In the genomic region with DNA sequence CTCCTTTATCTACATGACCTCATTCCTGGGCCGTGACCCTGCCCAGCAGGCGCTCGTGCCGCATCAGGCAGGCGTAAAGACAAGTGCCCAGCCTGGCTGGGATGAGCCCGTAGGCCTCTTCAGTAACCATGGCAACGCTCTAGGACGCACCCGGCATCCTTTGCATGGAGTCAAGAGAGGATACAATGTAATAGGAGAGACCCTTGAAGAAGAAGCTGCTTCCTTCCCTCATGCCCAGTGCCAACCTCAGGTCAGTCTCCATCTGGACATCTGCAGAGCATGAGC, we compare ENCODE assay signal across 15 cellular contexts. TPM values are rescaled to one million over a fixed set of nuclear protein-coding genes. Genes with fewer than 3 reads are reported as not detected.
DNase-seq lines count a peak whose midpoint lies in the region; ATAC-seq, FAIRE-seq and TF ChIP-seq lines count a peak whose summit lies in the region.
"Had no signal": no experiment of that assay in that cellular context is flagged by ENCODE, and none has a peak within 500 bp of the region (broad histone marks: within the 10 kb centered on the region; RNA-seq: fewer than 3 reads in every experiment).

No MANE protein-coding gene starts in this region.

- RAD21 ChIA-PET in GM12878 (lab: Charles Lee; ENCODE audit: unreplicated experiment), result no interaction called here

- H3K27ac Mint-ChIP-seq in natural killer cell, result peak overlapping the region; percentile 78 to 80
- H3K27ac Mint-ChIP-seq in natural killer cell treated with Interleukin-12 subunit alpha and Interleukin-12 subunit beta and Interleukin-15 and Interleukin-18, amount 100 ng/mL, for 72 hours, result no peak overlapping the region
- H3K27ac Mint-ChIP-seq in stimulated activated effector memory CD8-positive, alpha-beta T cell treated with anti-CD3 and anti-CD28 coated beads, Interleukin-12 subunit alpha, Interleukin-12 subunit beta, amount 100 ng/mL, for 72 hours, result no peak overlapping the region
- H3K27ac Mint-ChIP-seq: dendritic cell treated with granulocyte-macrophage colony-stimulating factor and Interleukin-4, amounts not matched to agents 40 ng/mL and 50 ng/mL, for 4 days had no signal

- peak overlapping the region; percentile 64 for H3K4me3 Mint-ChIP-seq in natural killer cell
- no peak overlapping the region for H3K4me3 Mint-ChIP-seq in natural killer cell treated with Interleukin-12 subunit alpha and Interleukin-12 subunit beta and Interleukin-15 and Interleukin-18, amount 100 ng/mL, for 72 hours
- no peak overlapping the region for H3K4me3 Mint-ChIP-seq in stimulated activated effector memory CD8-positive, alpha-beta T cell treated with anti-CD3 and anti-CD28 coated beads, Interleukin-12 subunit alpha, Interleukin-12 subunit beta, amount 100 ng/mL, for 72 hours
- H3K4me3 Mint-ChIP-seq: dendritic cell treated with granulocyte-macrophage colony-stimulating factor and Interleukin-4, amounts not matched to agents 40 ng/mL and 50 ng/mL, for 4 days had no signal

- H3K9me3 Mint-ChIP-seq in natural killer cell, result peaks cover 0 to 2% of the 10 kb centered on the region in 2 donors
- no peaks in the 10 kb centered on the region for H3K9me3 Mint-ChIP-seq in natural killer cell treated with Interleukin-12 subunit alpha and Interleukin-12 subunit beta and Interleukin-15 and Interleukin-18, amount 100 ng/mL, for 72 hours
- H3K9me3 Mint-ChIP-seq in stimulated activated effector memory CD8-positive, alpha-beta T cell treated with anti-CD3 and anti-CD28 coated beads, Interleukin-12 subunit alpha, Interleukin-12 subunit beta, amount 100 ng/mL, for 72 hours, result no peaks in the 10 kb centered on the region

- intact Hi-C loops in natural killer cell (cut with micrococcal nuclease) (no loop called here), GM12878 (cut with micrococcal nuclease; ENCODE audit: unreplicated experiment) (no loop called here)

- no peaks in the 10 kb centered on the region for H3K79me2 ChIP-seq in GM12878 (ENCODE audit: control insufficient read depth, insufficient read depth, low read length)
- H3K79me2 ChIP-seq: hepatocyte had no signal

- WGBS in GM12878 (ENCODE audit: insufficient coverage, insufficient replicate concordance, low lambda C conversion rate, missing lambda C conversion rate), result 83% methylated on average over 9 of the region's 9 CpGs

- H3K4me3 ChIP-seq in GM12878, result no peak overlapping the region
- H3K4me3 ChIP-seq: hepatocyte, prostate gland, thoracic aorta had no signal

- H3K4me1 ChIP-seq in GM12878 (ENCODE audit: control insufficient read depth, insufficient read depth, low read length), result no peaks in the 10 kb centered on the region; the same call in 1 of the 2 replicates
- H3K4me1 ChIP-seq: prostate gland had no signal

- H3K9ac ChIP-seq in GM12878 (ENCODE audit: control insufficient read depth, insufficient read depth, low read length), result no peak overlapping the region

- TF ChIP-seq CTCF in natural killer cell (IDR thresholded peaks at IDR 0.05) (no peak), GM12878 (IDR thresholded peaks at IDR 0.05 in 2 of 3, conservative IDR thresholded peaks at IDR 0.05 in 1 of 3; ENCODE audit: control insufficient read depth in 2 of 3, extremely low read depth in 1 of 3, insufficient read depth in 1 of 3, low read depth in 3 of 3, low read length in 3 of 3) (no peak)

- no peak for TF ChIP-seq RAD21 in GM12878 (IDR thresholded peaks at IDR 0.05; ENCODE audit: insufficient read depth, low read depth, low read length)

- no peaks in the 10 kb centered on the region for H4K20me1 ChIP-seq in GM12878 (ENCODE audit: control insufficient read depth, insufficient read depth)

- SMC1A ChIA-PET in GM12878 (lab: Charles Lee; ENCODE audit: uncharacterized antibody, unreplicated experiment), result no interaction called here

- no peak for TF ChIP-seq EP300 in GM12878 (IDR thresholded peaks at IDR 0.05; ENCODE audit: borderline replicate concordance in 1 of 2, control insufficient read depth in 1 of 2, low read depth in 2 of 2, low read length in 2 of 2)

- H3K36me3 ChIP-seq in GM12878 (ENCODE audit: control insufficient read depth in 2 of 2, insufficient read depth in 2 of 2, low read length in 1 of 2), result no peaks in the 10 kb centered on the region
- H3K36me3 ChIP-seq: prostate gland, thoracic aorta had no signal

- H3K4me1 Mint-ChIP-seq in natural killer cell, result peaks cover 7 to 28% of the 10 kb centered on the region in 2 donors
- peaks cover 5 to 13% of the 10 kb centered on the region in 2 donors for H3K4me1 Mint-ChIP-seq in natural killer cell treated with Interleukin-12 subunit alpha and Interleukin-12 subunit beta and Interleukin-15 and Interleukin-18, amount 100 ng/mL, for 72 hours (ENCODE audit: low read depth in 2 of 2)
- peaks cover 30% of the 10 kb centered on the region for H3K4me1 Mint-ChIP-seq in stimulated activated effector memory CD8-positive, alpha-beta T cell treated with anti-CD3 and anti-CD28 coated beads, Interleukin-12 subunit alpha, Interleukin-12 subunit beta, amount 100 ng/mL, for 72 hours

- in situ Hi-C loops in GM12878 (cut with MboI), result no loop called here

- no TSS peak for BruUV-seq in GM12878 (replicated peaks; lab: Mats Ljungman, UMichigan)

- H3K27me3 Mint-ChIP-seq in natural killer cell (ENCODE audit: low read depth in 2 of 2), result peaks cover 9 to 11% of the 10 kb centered on the region in 2 donors
- H3K27me3 Mint-ChIP-seq in natural killer cell treated with Interleukin-12 subunit alpha and Interleukin-12 subunit beta and Interleukin-15 and Interleukin-18, amount 100 ng/mL, for 72 hours, result peaks cover 0 to 3% of the 10 kb centered on the region in 2 donors

- FAIRE-seq in GM12878 (lab: Jason Lieb, UNC), result no peak

- H3K36me3 Mint-ChIP-seq in natural killer cell, result no peaks in the 10 kb centered on the region
- no peaks in the 10 kb centered on the region for H3K36me3 Mint-ChIP-seq in natural killer cell treated with Interleukin-12 subunit alpha and Interleukin-12 subunit beta and Interleukin-15 and Interleukin-18, amount 100 ng/mL, for 72 hours
- H3K36me3 Mint-ChIP-seq in stimulated activated effector memory CD8-positive, alpha-beta T cell treated with anti-CD3 and anti-CD28 coated beads, Interleukin-12 subunit alpha, Interleukin-12 subunit beta, amount 100 ng/mL, for 72 hours, result peaks cover 9% of the 10 kb centered on the region
- H3K36me3 Mint-ChIP-seq: CD14-positive monocyte had no signal

- POLR2A ChIA-PET in GM12878 (lab: Charles Lee), result no interaction called here

- no peak overlapping the region for H3K27ac ChIP-seq in GM12878 (ENCODE audit: control insufficient read depth, insufficient read depth)
- H3K27ac ChIP-seq: hepatocyte, prostate gland, RWPE1, thoracic aorta had no signal

- H3K27me3 ChIP-seq in GM12878 (replicated peaks in 1 of 2; ENCODE audit: control insufficient read depth in 2 of 2, insufficient read depth in 2 of 2, low read length in 1 of 2), result no peaks in the 10 kb centered on the region
- H3K27me3 ChIP-seq: hepatocyte had no signal

- CTCF ChIA-PET in GM12878 (lab: Yijun Ruan, JAX), result no interaction called here

- peaks cover 10% of the 10 kb centered on the region; the same call in 1 of the 3 replicates for H3K9me3 ChIP-seq in GM12878 (replicated peaks; ENCODE audit: control insufficient read depth, insufficient read depth, low read length)
- H3K9me3 ChIP-seq: prostate gland had no signal

- H3K4me2 ChIP-seq in GM12878 (ENCODE audit: control insufficient read depth, insufficient read depth), result no peak overlapping the region
- H3K4me2 ChIP-seq: hepatocyte had no signal

- no peak for DNase-seq in natural killer cell
- DNase-seq in natural killer cell treated with Interleukin-12 subunit alpha and Interleukin-12 subunit beta and Interleukin-15 and Interleukin-18, amount 100 ng/mL, for 72 hours (ENCODE audit: low spot score), result no peak
- DNase-seq in NCI-H1092 (lab: John Stamatoyannopoulos, UW), result peak; percentile 57
- DNase-seq in GM12878 (ENCODE audit: low read depth, low spot score), result no peak
- DNase-seq in stimulated activated effector memory CD8-positive, alpha-beta T cell treated with anti-CD3 and anti-CD28 coated beads, Interleukin-12 subunit alpha, Interleukin-12 subunit beta, amount 100 ng/mL, for 72 hours (ENCODE audit: low spot score in 2 of 2), result no peak
- DNase-seq: NCI-H69 had no signal

- no peak for TF ChIP-seq POLR2A in GM12878 (IDR thresholded peaks at IDR 0.05; ENCODE audit: low read depth, low read length)

- ATAC-seq in natural killer cell (no peak), GM12878 (no peak), GM21526 (IDR thresholded peaks at IDR 0.05; ENCODE audit: low FRiP score, unreplicated experiment) (no peak), HG03039 (IDR thresholded peaks at IDR 0.05; ENCODE audit: unreplicated experiment) (no peak)
- no peak for ATAC-seq in natural killer cell treated with Interleukin-12 subunit alpha and Interleukin-12 subunit beta and Interleukin-15 and Interleukin-18, amount 100 ng/mL, for 72 hours
- no peak for ATAC-seq in stimulated activated effector memory CD8-positive, alpha-beta T cell treated with anti-CD3 and anti-CD28 coated beads, Interleukin-12 subunit alpha, Interleukin-12 subunit beta, amount 100 ng/mL, for 72 hours
- ATAC-seq: left colon had no signal

- no peak overlapping the region for H2AFZ ChIP-seq in GM12878 (ENCODE audit: control insufficient read depth, low read depth, low read length)
- H2AFZ ChIP-seq: hepatocyte had no signal

RNA-seq across cellular contexts. Expression of a gene that starts 5.0 kb away (rescaled TPM):
- total RNA-seq in natural killer cell (10 to 100 TPM; 41.1 to 56.2 (median 47.3) TPM), GM12878 (2014; rRNA removed) (18.0 and 18.9 TPM in 2 replicates), GM12878 (2014; rRNA removed; fragmentation: Illumina TruSeq; extraction: Trizol) (13.3 and 16.2 TPM in 2 replicates), GM12878 (2021) (34.3 and 34.9 TPM in 2 replicates)
- 10 to 100 TPM; 25.8 to 32.7 TPM for total RNA-seq in natural killer cell treated with Interleukin-12 subunit alpha and Interleukin-12 subunit beta and Interleukin-15 and Interleukin-18, amount 100 ng/mL, for 72 hours
- total RNA-seq in GM12878 (2013; cell fraction: nucleolus; rRNA removed), result 29.3 TPM in 2 replicates
- polyA plus RNA-seq in GM12878 (2011; ENCODE audit: low read depth), result 10.6 TPM
- polyA plus RNA-seq in GM12878 (2011; rRNA removed) (25.5 and 33.2 TPM in 2 replicates), GM12878 (2014; fragmentation: Illumina TruSeq; extraction: Trizol) (8.9 and 15.1 TPM in 2 replicates), GM12878 (2014; fragmentation: Nextera tagmentation; extraction: Ambion mirVana) (1 to 10 TPM in 1 of 2 experiments, under 1 TPM in 1; 0.56 to 1.8 TPM), GM12878 (2014; rRNA removed) (29.6 and 30.3 TPM in 2 replicates), GM12878 (2016; fragmentation: Nextera tagmentation; extraction: Ambion mirVana) (1 to 10 TPM in 1 of 2 experiments, under 1 TPM in 1; 0.79 to 1.4 TPM)
- 30.6 and 42.4 TPM in 2 replicates for polyA plus RNA-seq in GM12878 (2011; cell fraction: cytosol; rRNA removed)
- polyA plus RNA-seq in GM12878 (2011; cell fraction: nucleus; rRNA removed), result 49.4 and 55.9 TPM in 2 replicates
- polyA plus RNA-seq in GM12878 (2012), result 26.7 and 32.9 TPM in 2 replicates
- polyA minus RNA-seq in GM12878 (2011; rRNA and poly(A)+ RNA removed), result 25.7 and 36.1 TPM in 2 replicates
- polyA minus RNA-seq in GM12878 (2011; cell fraction: cytosol; rRNA and poly(A)+ RNA removed), result 15.6 and 16.8 TPM in 2 replicates
- 12.8 and 25.0 TPM in 2 replicates for polyA minus RNA-seq in GM12878 (2011; cell fraction: nucleus; rRNA and poly(A)+ RNA removed)

RNA-seq across cellular contexts. Expression of a gene that starts 25.9 kb away (rescaled TPM):
- total RNA-seq in natural killer cell (100 to 1,000 TPM; 154 to 177 (median 168) TPM), GM12878 (2014; rRNA removed) (323 and 324 TPM in 2 replicates), GM12878 (2014; rRNA removed; fragmentation: Illumina TruSeq; extraction: Trizol) (210 and 216 TPM in 2 replicates), GM12878 (2021) (348 and 359 TPM in 2 replicates)
- total RNA-seq in natural killer cell treated with Interleukin-12 subunit alpha and Interleukin-12 subunit beta and Interleukin-15 and Interleukin-18, amount 100 ng/mL, for 72 hours, result 100 to 1,000 TPM; 284 to 315 TPM
- total RNA-seq in GM12878 (2013; cell fraction: nucleolus; rRNA removed), result 59.7 and 68.2 TPM in 2 replicates
- 125 TPM for polyA plus RNA-seq in GM12878 (2011; ENCODE audit: low read depth)
- polyA plus RNA-seq in GM12878 (2011; rRNA removed) (273 and 397 TPM in 2 replicates), GM12878 (2014; fragmentation: Illumina TruSeq; extraction: Trizol) (131 and 219 TPM in 2 replicates), GM12878 (2014; fragmentation: Nextera tagmentation; extraction: Ambion mirVana) (100 to 1,000 TPM; 333 to 546 TPM), GM12878 (2014; rRNA removed) (369 and 389 TPM in 2 replicates), GM12878 (2016; fragmentation: Nextera tagmentation; extraction: Ambion mirVana) (100 to 1,000 TPM; 824 to 857 TPM)
- polyA plus RNA-seq in GM12878 (2011; cell fraction: cytosol; rRNA removed), result 444 and 554 TPM in 2 replicates
- polyA plus RNA-seq in GM12878 (2011; cell fraction: nucleus; rRNA removed), result 378 and 385 TPM in 2 replicates
- polyA plus RNA-seq in GM12878 (2012), result 199 and 211 TPM in 2 replicates
- 170 and 184 TPM in 2 replicates for polyA minus RNA-seq in GM12878 (2011; rRNA and poly(A)+ RNA removed)
- 58.0 and 86.2 TPM in 2 replicates for polyA minus RNA-seq in GM12878 (2011; cell fraction: cytosol; rRNA and poly(A)+ RNA removed)
- polyA minus RNA-seq in GM12878 (2011; cell fraction: nucleus; rRNA and poly(A)+ RNA removed), result 32.9 and 52.9 TPM in 2 replicates

RNA-seq across cellular contexts. Expression of a gene that starts 26.3 kb away (rescaled TPM):
- total RNA-seq in natural killer cell, result 10 to 100 TPM; 19.1 to 26.0 (median 23.7) TPM
- total RNA-seq in natural killer cell treated with Interleukin-12 subunit alpha and Interleukin-12 subunit beta and Interleukin-15 and Interleukin-18, amount 100 ng/mL, for 72 hours, result 10 to 100 TPM; 21.2 to 45.0 TPM
- total RNA-seq in GM12878 (2013; cell fraction: nucleolus; rRNA removed), result 55.6 and 59.3 TPM in 2 replicates
- total RNA-seq in GM12878 (2014; rRNA removed), result 8.1 and 12.4 TPM in 2 replicates
- total RNA-seq in GM12878 (2014; rRNA removed; fragmentation: Illumina TruSeq; extraction: Trizol), result 6.1 and 6.6 TPM in 2 replicates
- 10.4 and 11.1 TPM in 2 replicates for total RNA-seq in GM12878 (2021)
- polyA plus RNA-seq in GM12878 (2011; ENCODE audit: low read depth), result 2.8 TPM
- 11.7 and 12.1 TPM in 2 replicates for polyA plus RNA-seq in GM12878 (2011; rRNA removed)
- 8.8 and 17.7 TPM in 2 replicates for polyA plus RNA-seq in GM12878 (2011; cell fraction: cytosol; rRNA removed)
- 46.7 and 57.7 TPM in 2 replicates for polyA plus RNA-seq in GM12878 (2011; cell fraction: nucleus; rRNA removed)
- 6.1 and 8.3 TPM in 2 replicates for polyA plus RNA-seq in GM12878 (2012)
- 7.0 and 8.2 TPM in 2 replicates for polyA plus RNA-seq in GM12878 (2014; fragmentation: Illumina TruSeq; extraction: Trizol)
- polyA plus RNA-seq in GM12878 (2014; fragmentation: Nextera tagmentation; extraction: Ambion mirVana), result 1 to 10 TPM; 1.8 to 2.2 TPM
- 20.0 and 21.8 TPM in 2 replicates for polyA plus RNA-seq in GM12878 (2014; rRNA removed)
- 1 to 10 TPM; 2.4 to 2.8 TPM for polyA plus RNA-seq in GM12878 (2016; fragmentation: Nextera tagmentation; extraction: Ambion mirVana)
- polyA minus RNA-seq in GM12878 (2011; rRNA and poly(A)+ RNA removed), result 9.8 and 20.6 TPM in 2 replicates
- polyA minus RNA-seq in GM12878 (2011; cell fraction: cytosol; rRNA and poly(A)+ RNA removed), result 6.7 and 7.0 TPM in 2 replicates
- polyA minus RNA-seq in GM12878 (2011; cell fraction: nucleus; rRNA and poly(A)+ RNA removed), result 13.2 and 25.6 TPM in 2 replicates

RNA-seq across cellular contexts. Expression of a gene that starts 51.6 kb away (rescaled TPM):
- total RNA-seq in natural killer cell (10 to 100 TPM; 30.0 to 35.1 (median 30.3) TPM), GM12878 (2014; rRNA removed) (2.6 and 3.4 TPM in 2 replicates), GM12878 (2014; rRNA removed; fragmentation: Illumina TruSeq; extraction: Trizol) (3.7 and 4.2 TPM in 2 replicates), GM12878 (2021) (16.9 and 19.5 TPM in 2 replicates)
- 10 to 100 TPM; 22.2 to 53.6 TPM for total RNA-seq in natural killer cell treated with Interleukin-12 subunit alpha and Interleukin-12 subunit beta and Interleukin-15 and Interleukin-18, amount 100 ng/mL, for 72 hours
- 31.6 and 34.9 TPM in 2 replicates for total RNA-seq in GM12878 (2013; cell fraction: nucleolus; rRNA removed)
- 3.3 TPM for polyA plus RNA-seq in GM12878 (2011; ENCODE audit: low read depth)
- polyA plus RNA-seq in GM12878 (2011; rRNA removed) (3.4 and 3.5 TPM in 2 replicates), GM12878 (2014; fragmentation: Illumina TruSeq; extraction: Trizol) (10.8 and 11.0 TPM in 2 replicates), GM12878 (2014; fragmentation: Nextera tagmentation; extraction: Ambion mirVana) (1 to 10 TPM in 1 of 2 experiments, under 1 TPM in 1; 0.39 to 1.0 TPM), GM12878 (2014; rRNA removed) (7.7 and 9.1 TPM in 2 replicates), GM12878 (2016; fragmentation: Nextera tagmentation; extraction: Ambion mirVana) (1 to 10 TPM; 1.6 to 1.7 TPM)
- 4.7 and 5.4 TPM in 2 replicates for polyA plus RNA-seq in GM12878 (2011; cell fraction: cytosol; rRNA removed)
- polyA plus RNA-seq in GM12878 (2011; cell fraction: nucleus; rRNA removed), result 9.1 and 18.4 TPM in 2 replicates
- 8.3 and 9.1 TPM in 2 replicates for polyA plus RNA-seq in GM12878 (2012)
- polyA minus RNA-seq in GM12878 (2011; rRNA and poly(A)+ RNA removed), result 2.9 and 4.8 TPM in 2 replicates
- polyA minus RNA-seq in GM12878 (2011; cell fraction: cytosol; rRNA and poly(A)+ RNA removed), result 14.2 and 18.0 TPM in 2 replicates
- 3.1 and 10.1 TPM in 2 replicates for polyA minus RNA-seq in GM12878 (2011; cell fraction: nucleus; rRNA and poly(A)+ RNA removed)

Comparison
In these comparisons a context has a peak if more than half of its experiments do, and no peak if none do; other contexts are left out.
1. H3K27ac Mint-ChIP-seq: peak in natural killer cell (2 of 2); none in natural killer cell treated with Interleukin-12 subunit alpha and Interleukin-12 subunit beta and Interleukin-15 and Interleukin-18, amount 100 ng/mL, for 72 hours (0 of 2) and stimulated activated effector memory CD8-positive, alpha-beta T cell treated with anti-CD3 and anti-CD28 coated beads, Interleukin-12 subunit alpha, Interleukin-12 subunit beta, amount 100 ng/mL, for 72 hours (single experiment).